Comparison of ENCODE assay signal across 18 cellular contexts in the genomic region with DNA sequence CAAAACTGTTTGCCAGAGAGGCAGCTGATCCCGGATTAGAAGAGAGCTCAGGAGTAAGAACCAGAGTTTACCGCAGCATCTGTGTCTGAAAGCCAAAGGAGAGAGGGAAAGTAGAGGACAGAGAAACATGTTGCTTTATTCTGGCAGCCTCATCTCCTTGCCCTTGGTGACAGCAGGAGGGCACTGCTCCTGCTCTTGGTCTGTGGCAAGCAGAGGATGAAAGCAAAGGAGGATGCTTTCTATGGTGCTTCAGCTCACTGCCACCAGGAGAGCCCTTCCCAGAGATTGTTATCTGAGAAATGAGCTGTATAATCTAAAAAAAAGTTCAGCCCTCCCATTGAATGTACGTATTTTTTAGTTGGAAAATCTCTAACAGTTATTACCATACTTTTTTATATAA. TPM values are rescaled to one million over a fixed set of nuclear protein-coding genes. Genes with fewer than 3 reads are reported as not detected.
DNase-seq lines count a peak whose midpoint lies in the region; ATAC-seq, FAIRE-seq and TF ChIP-seq lines count a peak whose summit lies in the region.
"Had no signal": no experiment of that assay in that cellular context is flagged by ENCODE, and none has a peak within 500 bp of the region (broad histone marks: within the 10 kb centered on the region; RNA-seq: fewer than 3 reads in every experiment).

No MANE protein-coding gene starts in this region.

- TF ChIP-seq RAD21 in HepG2 (CRISPR knock-in tag; IDR thresholded peaks at IDR 0.05): no peak

- TF ChIP-seq EP300 in HepG2 (IDR thresholded peaks at IDR 0.05; ENCODE audit: low read depth in 2 of 2, low read length in 2 of 2) (no peak), HepG2 (CRISPR knock-in tag; IDR thresholded peaks at IDR 0.05; ENCODE audit: borderline replicate concordance) (no peak), suprapubic skin (IDR thresholded peaks at IDR 0.05) (no peak)

- 0 out of 2 replicates have a peak, but pooled peaks cover 2% of the 10 kb centered on the region for H4K20me1 ChIP-seq in HepG2 (ENCODE audit: insufficient read depth, low read length)

- peaks cover 6 to 37% of the 10 kb centered on the region in 2 experiments; a peak in 3 of 5 replicates for H3K36me3 ChIP-seq in HepG2 (replicated peaks in 1 of 2; ENCODE audit: control insufficient read depth in 1 of 2, insufficient read depth in 2 of 2, low read length in 2 of 2)
- H3K36me3 ChIP-seq in right lobe of liver: no peaks in the 10 kb centered on the region
- no peaks in the 10 kb centered on the region for H3K36me3 ChIP-seq in suprapubic skin
- H3K36me3 ChIP-seq: esophagus squamous epithelium, neutrophil, Peyer's patch, upper lobe of right lung had no signal

- H3K36me3 Mint-ChIP-seq in MCF 10A (ENCODE audit: insufficient read depth, unreplicated experiment): peaks cover 6% of the 10 kb centered on the region

- H3K4me1 Mint-ChIP-seq in MCF 10A (ENCODE audit: insufficient read depth, unreplicated experiment): peaks cover 14% of the 10 kb centered on the region

- no peaks in the 10 kb centered on the region for H3K9me3 Mint-ChIP-seq in MCF 10A (ENCODE audit: unreplicated experiment)

- in situ Hi-C loops in HepG2 (cut with HindIII; ENCODE audit: extremely low pct_ligation_motif_present, low pct_unique_long_range_greater_than_20kb): no loop called here
- in situ Hi-C loops in SK-MEL-5 (cut with HindIII; ENCODE audit: low pct_unique_long_range_greater_than_20kb, low sequenced_read_pairs): no loop called here

- no peak overlapping the region for H2AFZ ChIP-seq in HepG2 (ENCODE audit: low read length)

- TF ChIP-seq POLR2A in HepG2 (IDR thresholded peaks at IDR 0.05; ENCODE audit: insufficient read depth in 1 of 2, low read depth in 2 of 2, low read length in 2 of 2) (no peak), right lobe of liver (IDR thresholded peaks at IDR 0.05) (no peak), suprapubic skin (IDR thresholded peaks at IDR 0.05) (no peak)

- peak; percentile 56 for ATAC-seq in HepG2
- no peak for ATAC-seq in right lobe of liver
- ATAC-seq in HG02623 (IDR thresholded peaks at IDR 0.05; ENCODE audit: unreplicated experiment): no peak
- ATAC-seq: body of pancreas, upper lobe of right lung had no signal

- peaks cover 45% of the 10 kb centered on the region for H3K79me2 ChIP-seq in HepG2 (ENCODE audit: insufficient read depth, low read length)

- H3K4me3 ChIP-seq in HepG2 (replicated peaks in 1 of 3; ENCODE audit: insufficient read depth in 1 of 3, low read depth in 2 of 3, low read length in 3 of 3) (no peak overlapping the region), right lobe of liver (no peak overlapping the region), fibroblast of mammary gland (ENCODE audit: control insufficient read depth, low read depth, low read length) (no peak overlapping the region), suprapubic skin (no peak overlapping the region)
- H3K4me3 ChIP-seq: body of pancreas, esophagus squamous epithelium, Peyer's patch, skin epidermis, upper lobe of right lung had no signal

- H3K4me3 Mint-ChIP-seq in MCF 10A (ENCODE audit: unreplicated experiment): no peak overlapping the region

- WGBS in HepG2 (ENCODE audit: low lambda C conversion rate): 92% methylated on average over 3 of the region's 3 CpGs
- WGBS in right lobe of liver (ENCODE audit: insufficient coverage, low coverage, low lambda C conversion rate, missing lambda C conversion rate): 94% methylated on average over 3 of the region's 3 CpGs
- 60% methylated on average over 3 of the region's 3 CpGs for WGBS in suprapubic skin

- TF ChIP-seq CTCF in HepG2 (CRISPR knock-in tag; IDR thresholded peaks at IDR 0.05) (no peak), right lobe of liver (IDR thresholded peaks at IDR 0.05) (no peak), fibroblast of mammary gland (conservative IDR thresholded peaks at IDR 0.05; ENCODE audit: control insufficient read depth, insufficient read depth, low read depth, low read length) (peak; percentile 6), MCF 10A (IDR thresholded peaks at IDR 0.05; ENCODE audit: unreplicated experiment) (no peak), suprapubic skin (IDR thresholded peaks at IDR 0.05) (no peak)

- no peaks in the 10 kb centered on the region for H3K27me3 Mint-ChIP-seq in MCF 10A (ENCODE audit: insufficient read depth, unreplicated experiment)

- no peaks in the 10 kb centered on the region for H3K9me3 ChIP-seq in HepG2 (ENCODE audit: low read length)
- H3K9me3 ChIP-seq in right lobe of liver: no peaks in the 10 kb centered on the region
- no peaks in the 10 kb centered on the region for H3K9me3 ChIP-seq in suprapubic skin
- H3K9me3 ChIP-seq: body of pancreas, esophagus squamous epithelium, neutrophil, Peyer's patch, upper lobe of right lung had no signal

- BruUV-seq in HepG2 (replicated peaks; lab: Mats Ljungman, UMichigan) (no TSS peak), MCF 10A (replicated peaks; lab: Mats Ljungman, UMichigan) (no TSS peak)

- no peak for FAIRE-seq in HepG2 (lab: Jason Lieb, UNC)

- POLR2A ChIA-PET in HepG2 (lab: Yijun Ruan, JAX): interaction anchor here (0.6 to 1.7 kb wide), 2 partner anchors 8 to 59 kb away, joined by 3 to 5 read pairs; a partner anchor contains a TSS
- POLR2A ChIA-PET in MCF 10A (lab: Yijun Ruan, JAX): interaction anchor here (0.6 to 1.3 kb wide), 2 partner anchors 8 to 17 kb away, joined by 3 read pairs; no protein-coding TSS in a partner anchor

- CTCF ChIA-PET in HepG2 (lab: Yijun Ruan, JAX; ENCODE audit: low intra/inter-chr PET ratio, low total read pairs) (no interaction called here), MCF 10A (lab: Yijun Ruan, JAX) (interaction anchor here (0.7 to 0.9 kb wide), 5 partner anchors 11 to 473 kb away, joined by 3 to 4 read pairs (median 3); a partner anchor contains a TSS)

- no peak overlapping the region for H3K27ac Mint-ChIP-seq in MCF 10A (ENCODE audit: low read depth, unreplicated experiment)

- no peak for DNase-seq in HepG2 (ENCODE audit: low spot score)
- DNase-seq in right lobe of liver: no peak
- DNase-seq in SK-MEL-5 (ENCODE audit: low read depth, low spot score): peak; percentile 57
- DNase-seq in fibroblast of mammary gland (ENCODE audit: low read depth): no peak
- no peak for DNase-seq in MCF 10A (ENCODE audit: unreplicated experiment)
- no peak for DNase-seq in COLO829 (ENCODE audit: low spot score)
- no peak for DNase-seq in suprapubic skin (ENCODE audit: low spot score in 2 of 2)
- DNase-seq: activated naive CD4-positive, alpha-beta T cell; body of pancreas; esophagus squamous epithelium; hippocampal formation; NCI-H526 treated with DMSO at 0.1 percent for 48 hours; Peyer's patch; upper lobe of right lung had no signal

- H3K27ac ChIP-seq in HepG2 (ENCODE audit: extremely low read length, insufficient read depth, low read length): no peak overlapping the region
- H3K27ac ChIP-seq in right lobe of liver: no peak overlapping the region
- no peak overlapping the region for H3K27ac ChIP-seq in suprapubic skin
- H3K27ac ChIP-seq: body of pancreas, esophagus squamous epithelium, neutrophil, Peyer's patch, skin epidermis, upper lobe of right lung, VCaP had no signal

- no peaks in the 10 kb centered on the region for H3K27me3 ChIP-seq in HepG2 (ENCODE audit: control insufficient read depth in 1 of 2, insufficient read depth in 2 of 2, low read length in 2 of 2)
- no peaks in the 10 kb centered on the region for H3K27me3 ChIP-seq in right lobe of liver
- H3K27me3 ChIP-seq in suprapubic skin: no peaks in the 10 kb centered on the region
- H3K27me3 ChIP-seq: body of pancreas, esophagus squamous epithelium, neutrophil, Peyer's patch, upper lobe of right lung had no signal

- no peak overlapping the region for H3K9ac ChIP-seq in HepG2 (ENCODE audit: insufficient read depth, low read depth, low read length)

- no peak overlapping the region for H3K4me2 ChIP-seq in HepG2 (ENCODE audit: low read depth, low read length)

- peaks cover 37% of the 10 kb centered on the region for H3K4me1 ChIP-seq in HepG2 (ENCODE audit: insufficient read depth, low read length)
- H3K4me1 ChIP-seq in right lobe of liver: peaks cover 0 to 17% (median 6%) of the 10 kb centered on the region in 4 donors
- peaks cover 10% of the 10 kb centered on the region for H3K4me1 ChIP-seq in suprapubic skin

- intact Hi-C loops in HepG2 (cut with micrococcal nuclease; ENCODE audit: unreplicated experiment) (no loop called here), right lobe of liver (cut with DNase I) (no loop called here), MCF 10A (cut with micrococcal nuclease) (no loop called here)

RNA-seq across cellular contexts. Expression of a gene that starts 7.7 kb away (rescaled TPM):
- 24.4 and 39.6 TPM in 2 replicates for total RNA-seq in HepG2 (2016; rRNA removed; fragmentation: Illumina TruSeq; extraction: Trizol)
- 7.9 and 8.9 TPM in 2 replicates for total RNA-seq in HepG2 (2016; cell fraction: cytosol; rRNA removed; fragmentation: Illumina TruSeq; extraction: Trizol; ENCODE audit: low read depth)
- 19.9 and 39.6 TPM in 2 replicates for total RNA-seq in HepG2 (2016; cell fraction: insoluble cytoplasmic fraction; rRNA removed; fragmentation: Illumina TruSeq; extraction: Trizol)
- 15.6 and 16.1 TPM in 2 replicates for total RNA-seq in HepG2 (2016; cell fraction: membrane; rRNA removed; fragmentation: Illumina TruSeq; extraction: Trizol)
- 34.0 and 41.6 TPM in 2 replicates for total RNA-seq in HepG2 (2016; cell fraction: nucleus; rRNA removed; fragmentation: Illumina TruSeq; extraction: Trizol)
- polyA plus RNA-seq in HepG2 (2011; rRNA removed): 20.8 and 21.0 TPM in 2 replicates
- polyA plus RNA-seq in HepG2 (2011; cell fraction: cytosol; rRNA removed): 19.0 and 19.8 TPM in 2 replicates
- polyA plus RNA-seq in HepG2 (2011; cell fraction: nucleus; rRNA removed): 14.2 and 15.7 TPM in 2 replicates
- polyA plus RNA-seq in HepG2 (2012): 19.0 and 28.6 TPM in 2 replicates
- 4.5 and 6.0 TPM in 2 replicates for polyA plus RNA-seq in HepG2 (2016; cell fraction: cytosol; fragmentation: Illumina TruSeq; extraction: Trizol; ENCODE audit: low read depth)
- 16.3 and 20.1 TPM in 2 replicates for polyA plus RNA-seq in HepG2 (2016; cell fraction: insoluble cytoplasmic fraction; fragmentation: Illumina TruSeq; extraction: Trizol; ENCODE audit: low read depth)
- polyA plus RNA-seq in HepG2 (2016; cell fraction: membrane; fragmentation: Illumina TruSeq; extraction: Trizol; ENCODE audit: low read depth): 11.7 TPM in 2 replicates
- polyA plus RNA-seq in HepG2 (2016; cell fraction: nucleus; fragmentation: Illumina TruSeq; extraction: Trizol; ENCODE audit: insufficient read depth, low read depth): 47.5 and 51.6 TPM in 2 replicates
- 17.8 and 99.3 TPM in 2 replicates for polyA minus RNA-seq in HepG2 (2011; rRNA and poly(A)+ RNA removed; ENCODE audit: low replicate concordance)
- polyA minus RNA-seq in HepG2 (2011; cell fraction: cytosol; rRNA and poly(A)+ RNA removed): 42.1 and 43.6 TPM in 2 replicates
- 21.1 and 24.4 TPM in 2 replicates for polyA minus RNA-seq in HepG2 (2011; cell fraction: nucleus; rRNA and poly(A)+ RNA removed)
- total RNA-seq in right lobe of liver: 10 to 100 TPM in 4 of 6 experiments, 1 to 10 TPM in 2; 7.2 to 21.7 (median 12.4) TPM
- 704 and 722 TPM in 2 replicates for total RNA-seq in SK-MEL-5 (2014; rRNA removed; shearing (Covaris generic))
- 500 and 630 TPM in 2 replicates for polyA plus RNA-seq in SK-MEL-5 (2015; cell fraction: cytosol; rRNA removed)
- polyA plus RNA-seq in SK-MEL-5 (2015; cell fraction: nucleus; rRNA removed): 290 and 296 TPM in 2 replicates
- total RNA-seq in MCF 10A (2022): 29.6 and 36.0 TPM in 2 replicates
- 10 to 100 TPM; 12.9 to 39.5 (median 29.0) TPM for total RNA-seq in suprapubic skin

RNA-seq across cellular contexts. Expression of a gene that starts 59.3 kb away (rescaled TPM):
- total RNA-seq in HepG2 (2016; rRNA removed; fragmentation: Illumina TruSeq; extraction: Trizol) (5.7 TPM in 2 replicates), right lobe of liver (1 to 10 TPM; 1.7 to 4.3 (median 3.2) TPM), MCF 10A (2022) (5.4 and 7.2 TPM in 2 replicates), suprapubic skin (10 to 100 TPM; 17.5 to 53.4 (median 27.6) TPM)
- 1.9 TPM in 2 replicates for total RNA-seq in HepG2 (2016; cell fraction: cytosol; rRNA removed; fragmentation: Illumina TruSeq; extraction: Trizol; ENCODE audit: low read depth)
- total RNA-seq in HepG2 (2016; cell fraction: insoluble cytoplasmic fraction; rRNA removed; fragmentation: Illumina TruSeq; extraction: Trizol): 5.6 and 6.0 TPM in 2 replicates
- total RNA-seq in HepG2 (2016; cell fraction: membrane; rRNA removed; fragmentation: Illumina TruSeq; extraction: Trizol): 3.4 and 4.0 TPM in 2 replicates
- 7.9 and 8.3 TPM in 2 replicates for total RNA-seq in HepG2 (2016; cell fraction: nucleus; rRNA removed; fragmentation: Illumina TruSeq; extraction: Trizol)
- 9.3 and 12.5 TPM in 2 replicates for polyA plus RNA-seq in HepG2 (2011; rRNA removed)
- polyA plus RNA-seq in HepG2 (2011; cell fraction: cytosol; rRNA removed): 4.1 and 4.8 TPM in 2 replicates
- 13.9 and 15.6 TPM in 2 replicates for polyA plus RNA-seq in HepG2 (2011; cell fraction: nucleus; rRNA removed)
- 5.5 and 6.4 TPM in 2 replicates for polyA plus RNA-seq in HepG2 (2012)
- polyA plus RNA-seq in HepG2 (2016; cell fraction: cytosol; fragmentation: Illumina TruSeq; extraction: Trizol; ENCODE audit: low read depth): 1.7 and 2.8 TPM in 2 replicates
- 5.5 and 8.7 TPM in 2 replicates for polyA plus RNA-seq in HepG2 (2016; cell fraction: insoluble cytoplasmic fraction; fragmentation: Illumina TruSeq; extraction: Trizol; ENCODE audit: low read depth)
- polyA plus RNA-seq in HepG2 (2016; cell fraction: membrane; fragmentation: Illumina TruSeq; extraction: Trizol; ENCODE audit: low read depth): 3.2 and 3.8 TPM in 2 replicates
- 8.7 and 9.2 TPM in 2 replicates for polyA plus RNA-seq in HepG2 (2016; cell fraction: nucleus; fragmentation: Illumina TruSeq; extraction: Trizol; ENCODE audit: insufficient read depth, low read depth)
- polyA minus RNA-seq in HepG2 (2011; rRNA and poly(A)+ RNA removed; ENCODE audit: low replicate concordance): 8.4 and 44.8 TPM in 2 replicates
- polyA minus RNA-seq in HepG2 (2011; cell fraction: cytosol; rRNA and poly(A)+ RNA removed): 5.8 and 6.2 TPM in 2 replicates
- polyA minus RNA-seq in HepG2 (2011; cell fraction: nucleus; rRNA and poly(A)+ RNA removed): 22.0 and 22.4 TPM in 2 replicates
- 12.3 and 14.6 TPM in 2 replicates for total RNA-seq in SK-MEL-5 (2014; rRNA removed; shearing (Covaris generic))
- 14.8 and 16.1 TPM in 2 replicates for polyA plus RNA-seq in SK-MEL-5 (2015; cell fraction: cytosol; rRNA removed)
- 17.7 and 24.2 TPM in 2 replicates for polyA plus RNA-seq in SK-MEL-5 (2015; cell fraction: nucleus; rRNA removed)

Comparison
In these comparisons a context has a peak if more than half of its experiments do, and no peak if none do; other contexts are left out.
1. RNA of a gene that starts 7.7 kb away (total RNA-seq): 704 to 722 TPM in SK-MEL-5; 7.9 to 41.6 TPM in HepG2, 12.9 to 39.5 TPM in suprapubic skin, 29.6 to 36.0 TPM in MCF 10A and 7.2 to 21.7 TPM in right lobe of liver; every median in the first group is over 10 times any median in the second.